ENCODE assay signal across 1 cellular context in the genomic region with DNA sequence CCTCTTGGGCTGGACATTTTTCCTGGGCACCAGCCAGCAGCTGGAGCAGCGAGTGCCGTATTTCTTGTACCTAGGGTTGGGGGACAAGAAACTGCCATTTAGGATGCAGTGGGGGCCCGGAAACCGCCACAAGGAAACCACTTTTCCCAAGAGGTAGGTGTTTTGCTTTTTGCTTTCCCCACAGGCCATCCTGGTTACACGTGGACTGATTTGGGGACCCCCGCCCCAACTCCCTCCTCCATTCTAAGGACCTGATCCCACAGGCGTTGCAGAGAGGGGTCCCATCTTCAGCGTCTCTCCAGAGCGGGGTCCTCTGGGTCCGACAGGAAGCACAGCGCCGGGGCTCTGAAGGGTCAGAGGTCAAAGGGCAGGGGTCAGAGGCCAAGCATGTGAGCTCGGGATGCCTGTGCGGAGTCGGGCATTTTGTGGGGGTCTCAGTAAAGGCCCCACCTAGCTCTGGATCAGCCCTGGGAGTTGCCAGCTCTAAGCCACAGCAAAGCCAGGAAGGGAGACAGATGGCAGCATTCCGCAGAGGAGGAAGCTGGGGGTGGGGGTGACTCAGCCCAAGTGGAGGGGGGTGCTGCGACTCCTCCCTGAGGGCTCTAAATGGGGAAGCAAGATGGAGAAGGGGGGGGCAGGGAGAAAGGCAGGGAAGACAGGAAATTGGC.
TF ChIP-seq lines count a peak whose summit lies in the region.

No MANE protein-coding gene starts in this region.

TF ChIP-seq in K562, 482 proteins besides CTCF, POLR2A, EP300 and RAD21 (continued from another document):
- TF ChIP-seq HMBOX1 (IDR thresholded peaks at IDR 0.05): no peak
- no peak for TF ChIP-seq TCF15 (CRISPR knock-in tag; IDR thresholded peaks at IDR 0.05)
- TF ChIP-seq, protein P1, sequence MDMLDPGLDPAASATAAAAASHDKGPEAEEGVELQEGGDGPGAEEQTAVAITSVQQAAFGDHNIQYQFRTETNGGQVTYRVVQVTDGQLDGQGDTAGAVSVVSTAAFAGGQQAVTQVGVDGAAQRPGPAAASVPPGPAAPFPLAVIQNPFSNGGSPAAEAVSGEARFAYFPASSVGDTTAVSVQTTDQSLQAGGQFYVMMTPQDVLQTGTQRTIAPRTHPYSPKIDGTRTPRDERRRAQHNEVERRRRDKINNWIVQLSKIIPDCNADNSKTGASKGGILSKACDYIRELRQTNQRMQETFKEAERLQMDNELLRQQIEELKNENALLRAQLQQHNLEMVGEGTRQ (CRISPR knock-in tag; IDR thresholded peaks at IDR 0.05): no peak
- TF ChIP-seq SLC30A9 (CRISPR knock-in tag; IDR thresholded peaks at IDR 0.05): no peak
- TF ChIP-seq, protein P2, sequence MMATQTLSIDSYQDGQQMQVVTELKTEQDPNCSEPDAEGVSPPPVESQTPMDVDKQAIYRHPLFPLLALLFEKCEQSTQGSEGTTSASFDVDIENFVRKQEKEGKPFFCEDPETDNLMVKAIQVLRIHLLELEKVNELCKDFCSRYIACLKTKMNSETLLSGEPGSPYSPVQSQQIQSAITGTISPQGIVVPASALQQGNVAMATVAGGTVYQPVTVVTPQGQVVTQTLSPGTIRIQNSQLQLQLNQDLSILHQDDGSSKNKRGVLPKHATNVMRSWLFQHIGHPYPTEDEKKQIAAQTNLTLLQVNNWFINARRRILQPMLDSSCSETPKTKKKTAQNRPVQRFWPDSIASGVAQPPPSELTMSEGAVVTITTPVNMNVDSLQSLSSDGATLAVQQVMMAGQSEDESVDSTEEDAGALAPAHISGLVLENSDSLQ (IDR thresholded peaks at IDR 0.05): no peak
- no peak for TF ChIP-seq ZNF77 (CRISPR knock-in tag; IDR thresholded peaks at IDR 0.05)
- TF ChIP-seq SMARCA5 (IDR thresholded peaks at IDR 0.05): peak; percentile 99
- peak; percentile 38 to 63; a peak in 3 of 4 replicates for TF ChIP-seq KDM1A (IDR thresholded peaks at IDR 0.05)
- TF ChIP-seq YY1 (IDR thresholded peaks at IDR 0.05; ENCODE audit: borderline replicate concordance in 1 of 3, control insufficient read depth in 1 of 3, extremely low read depth in 1 of 3, insufficient read depth in 3 of 3, insufficient read length in 1 of 3, insufficient replicate concordance in 2 of 3, low read depth in 1 of 3, low read length in 2 of 3): peak in 1 of 3 experiments; percentile 65
- TF ChIP-seq, protein P3, sequence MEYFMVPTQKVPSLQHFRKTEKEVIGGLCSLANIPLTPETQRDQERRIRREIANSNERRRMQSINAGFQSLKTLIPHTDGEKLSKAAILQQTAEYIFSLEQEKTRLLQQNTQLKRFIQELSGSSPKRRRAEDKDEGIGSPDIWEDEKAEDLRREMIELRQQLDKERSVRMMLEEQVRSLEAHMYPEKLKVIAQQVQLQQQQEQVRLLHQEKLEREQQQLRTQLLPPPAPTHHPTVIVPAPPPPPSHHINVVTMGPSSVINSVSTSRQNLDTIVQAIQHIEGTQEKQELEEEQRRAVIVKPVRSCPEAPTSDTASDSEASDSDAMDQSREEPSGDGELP (CRISPR knock-in tag; IDR thresholded peaks at IDR 0.05; ENCODE audit: borderline replicate concordance): peak; percentile 27; the same call in 1 of the 2 replicates
- TF ChIP-seq FOXM1 (IDR thresholded peaks at IDR 0.05; ENCODE audit: low read depth): no peak; the same call in 1 of the 2 replicates
- no peak for TF ChIP-seq FOXM1 (CRISPR knock-in tag; IDR thresholded peaks at IDR 0.05; ENCODE audit: low read depth)
